In the genomic region with DNA sequence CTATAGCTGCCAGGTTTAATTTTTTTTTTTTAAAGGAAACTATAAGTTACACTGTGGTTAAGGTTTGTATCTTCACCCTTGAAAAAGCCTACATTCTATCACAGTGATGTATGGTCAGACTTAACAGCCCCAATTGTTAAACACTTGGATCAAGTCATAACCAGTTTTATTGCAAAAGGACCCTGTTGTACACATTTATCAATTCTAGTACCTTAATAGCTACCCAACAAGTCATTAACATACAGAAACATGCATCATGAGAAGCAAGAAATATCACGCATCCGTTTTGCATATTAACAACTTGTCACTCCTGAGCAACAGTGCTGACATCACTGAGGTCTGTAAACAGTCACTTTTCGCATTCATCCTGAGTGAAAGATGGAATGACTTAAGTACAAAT, we compare ENCODE assay signal across 8 cellular contexts.
DNase-seq lines count a peak whose midpoint lies in the region; ATAC-seq, FAIRE-seq and TF ChIP-seq lines count a peak whose summit lies in the region.
"Not testable (repeated sequence)": the region's sequence is repeated elsewhere in the genome, so short reads cannot be mapped to it uniquely, and the experiment has no call there.

No MANE protein-coding gene starts in this region.

- not testable (repeated sequence) for H3K9me3 Mint-ChIP-seq in CD4-positive, alpha-beta T cell; activated T-helper 17 cell treated with anti-CD3 and anti-CD28 coated beads, Interleukin-2, amount 50 U/mL, for 72 hours; effector memory CD8-positive, alpha-beta T cell; naive thymus-derived CD4-positive, alpha-beta T cell

- intact Hi-C loops in CD4-positive, alpha-beta T cell (cut with DNase I, micrococcal nuclease); GM12878 (cut with micrococcal nuclease; ENCODE audit: unreplicated experiment): not testable (repeated sequence)
- intact Hi-C loops in naive thymus-derived CD4-positive, alpha-beta T cell (cut with micrococcal nuclease): loop anchor here in 1 of 2 donors (2.0 kb wide), 1 partner anchor 22 kb away; no protein-coding TSS in a partner anchor

- not testable (repeated sequence) for H3K36me3 Mint-ChIP-seq in CD4-positive, alpha-beta T cell (ENCODE audit: low read depth); T-helper 17 cell (ENCODE audit: low read depth); activated T-helper 17 cell treated with anti-CD3 and anti-CD28 coated beads, Interleukin-2, amount 50 U/mL, for 72 hours (ENCODE audit: low read depth); effector memory CD8-positive, alpha-beta T cell (ENCODE audit: insufficient read depth); naive thymus-derived CD4-positive, alpha-beta T cell

- in situ Hi-C loops in GM12878 (cut with MboI): not testable (repeated sequence)

- not testable (repeated sequence) for H2AFZ ChIP-seq in GM12878 (ENCODE audit: control insufficient read depth, low read depth, low read length); osteoblast (ENCODE audit: low read length)

- H3K4me1 Mint-ChIP-seq in CD4-positive, alpha-beta T cell (ENCODE audit: low read depth): peaks cover 36% of the 10 kb centered on the region
- peaks cover 13% of the 10 kb centered on the region for H3K4me1 Mint-ChIP-seq in T-helper 17 cell
- not testable (repeated sequence) for H3K4me1 Mint-ChIP-seq in activated T-helper 17 cell treated with anti-CD3 and anti-CD28 coated beads, Interleukin-2, amount 50 U/mL, for 72 hours
- H3K4me1 Mint-ChIP-seq in effector memory CD8-positive, alpha-beta T cell (ENCODE audit: low read depth in 2 of 2): peaks cover 11 to 16% of the 10 kb centered on the region in 2 donors
- H3K4me1 Mint-ChIP-seq in naive thymus-derived CD4-positive, alpha-beta T cell: peaks cover 15 to 58% (median 46%) of the 10 kb centered on the region in 7 donors

- CTCF ChIA-PET in CD4-positive, alpha-beta T cell (lab: Charles Lee): not testable (repeated sequence)
- CTCF ChIA-PET in GM12878 (lab: Yijun Ruan, JAX): interaction anchor here (1.5 to 1.6 kb wide), 2 partner anchors 12 to 15 kb away, joined by 4 to 8 read pairs; no protein-coding TSS in a partner anchor
- CTCF ChIA-PET in naive thymus-derived CD4-positive, alpha-beta T cell (lab: Charles Lee): interaction anchor here (1.0 to 1.1 kb wide), 2 partner anchors 100 to 168 kb away, joined by 3 read pairs; partner anchors contain the start of gene RESF1

- H3K27ac ChIP-seq in CD4-positive, alpha-beta T cell (ENCODE audit: low read depth, low read length); GM12878 (ENCODE audit: control insufficient read depth, insufficient read depth); naive thymus-derived CD4-positive, alpha-beta T cell (ENCODE audit: low read depth, low read length); osteoblast (ENCODE audit: low read depth, low read length): not testable (repeated sequence)

- not testable (repeated sequence) for TF ChIP-seq POLR2A in GM12892 (IDR thresholded peaks at IDR 0.05; ENCODE audit: low read depth, low read length); GM12878 (IDR thresholded peaks at IDR 0.05; ENCODE audit: low read depth, low read length)

- POLR2A ChIA-PET in CD4-positive, alpha-beta T cell (lab: Charles Lee): interaction anchor here (1.1 to 1.5 kb wide), 2 partner anchors 169 to 170 kb away, joined by 3 to 4 read pairs; no protein-coding TSS in a partner anchor
- POLR2A ChIA-PET in GM12878 (lab: Charles Lee): interaction anchor here (0.6 to 0.8 kb wide), 2 partner anchors 11 to 12 kb away, joined by 3 read pairs; no protein-coding TSS in a partner anchor
- POLR2A ChIA-PET in naive thymus-derived CD4-positive, alpha-beta T cell (lab: Charles Lee): interaction anchor here (0.6 to 1.5 kb wide), 4 partner anchors 24 to 191 kb away, joined by 3 to 4 read pairs (median 4); partner anchors contain the start of gene RESF1

- not testable (repeated sequence) for H4K20me1 ChIP-seq in GM12878 (ENCODE audit: control insufficient read depth, insufficient read depth); osteoblast (ENCODE audit: insufficient read depth, low read length)

- H3K4me3 Mint-ChIP-seq in CD4-positive, alpha-beta T cell; T-helper 17 cell; activated T-helper 17 cell treated with anti-CD3 and anti-CD28 coated beads, Interleukin-2, amount 50 U/mL, for 72 hours: not testable (repeated sequence)
- peak overlapping the region; percentile 10 to 68 for H3K4me3 Mint-ChIP-seq in effector memory CD8-positive, alpha-beta T cell
- H3K4me3 Mint-ChIP-seq in naive thymus-derived CD4-positive, alpha-beta T cell: peak overlapping the region in 3 of 10 donors; percentile 45 to 75 (median 53)

- SMC1A ChIA-PET in GM12878 (lab: Charles Lee; ENCODE audit: uncharacterized antibody, unreplicated experiment): interaction anchor here (0.7 to 3.5 kb wide), 5 partner anchors 11 to 521 kb away, joined by 3 to 19 read pairs (median 4); no protein-coding TSS in a partner anchor

- peak; percentile 40 for FAIRE-seq in GM12892 (lab: Jason Lieb, UNC)
- peak; percentile 41 for FAIRE-seq in GM12878 (lab: Jason Lieb, UNC)

- BruUV-seq in GM12878 (replicated peaks; lab: Mats Ljungman, UMichigan): not testable (repeated sequence)

- not testable (repeated sequence) for ATAC-seq in CD4-positive, alpha-beta T cell (ENCODE audit: poor library complexity); T-helper 17 cell; GM12878; naive thymus-derived CD4-positive, alpha-beta T cell
- ATAC-seq in activated T-helper 17 cell treated with anti-CD3 and anti-CD28 coated beads, Interleukin-2, amount 50 U/mL, for 72 hours (replicated peaks): peak; percentile 34
- peak; percentile 51 for ATAC-seq in effector memory CD8-positive, alpha-beta T cell (replicated peaks)

- RAD21 ChIA-PET in GM12878 (lab: Charles Lee; ENCODE audit: unreplicated experiment): interaction anchor here (0.7 to 1.2 kb wide), 2 partner anchors 13 to 20 kb away, joined by 3 read pairs; no protein-coding TSS in a partner anchor

- DNase-seq in CD4-positive, alpha-beta T cell; GM12892 (ENCODE audit: insufficient read length); T-helper 17 cell; GM12878 (ENCODE audit: low read depth, low spot score); effector memory CD8-positive, alpha-beta T cell; naive thymus-derived CD4-positive, alpha-beta T cell: not testable (repeated sequence)
- DNase-seq in osteoblast (ENCODE audit: insufficient read length, low spot score, missing footprints): peak; percentile 63

- not testable (repeated sequence) for H3K9ac ChIP-seq in GM12878 (ENCODE audit: control insufficient read depth, insufficient read depth, low read length)

- not testable (repeated sequence) for H3K9me3 ChIP-seq in CD4-positive, alpha-beta T cell (ENCODE audit: control insufficient read depth, low read length); T-helper 17 cell (ENCODE audit: control insufficient read depth, low read length, poor library complexity, severe bottlenecking); GM12878 (replicated peaks; ENCODE audit: control insufficient read depth, insufficient read depth, low read length); naive thymus-derived CD4-positive, alpha-beta T cell (ENCODE audit: control insufficient read depth in 2 of 3, low read length in 3 of 3); osteoblast (ENCODE audit: low read depth, low read length)

- H3K4me2 ChIP-seq in GM12878 (ENCODE audit: control insufficient read depth, insufficient read depth); osteoblast (ENCODE audit: insufficient read depth, low read length): not testable (repeated sequence)

- not testable (repeated sequence) for H3K79me2 ChIP-seq in GM12878 (ENCODE audit: control insufficient read depth, insufficient read depth, low read length); osteoblast (ENCODE audit: insufficient read depth, low read length)

- not testable (repeated sequence) for TF ChIP-seq CTCF in CD4-positive, alpha-beta T cell (IDR thresholded peaks at IDR 0.05); GM12878 (IDR thresholded peaks at IDR 0.05 in 2 of 3, conservative IDR thresholded peaks at IDR 0.05 in 1 of 3; ENCODE audit: control insufficient read depth in 2 of 3, extremely low read depth in 1 of 3, insufficient read depth in 1 of 3, low read depth in 3 of 3, low read length in 3 of 3); osteoblast (IDR thresholded peaks at IDR 0.05; ENCODE audit: extremely low read depth, low read depth, low read length)

- H3K27me3 ChIP-seq in CD4-positive, alpha-beta T cell (ENCODE audit: control insufficient read depth, insufficient read depth, low read length); GM12878 (replicated peaks in 1 of 2; ENCODE audit: control insufficient read depth in 2 of 2, insufficient read depth in 2 of 2, low read length in 1 of 2); naive thymus-derived CD4-positive, alpha-beta T cell (ENCODE audit: control insufficient read depth in 2 of 2, insufficient read depth in 2 of 2, low read length in 2 of 2); osteoblast (ENCODE audit: insufficient read depth, low read length): not testable (repeated sequence)

- H3K4me1 ChIP-seq in GM12878 (ENCODE audit: control insufficient read depth, insufficient read depth, low read length); osteoblast (ENCODE audit: insufficient read depth, low read length): not testable (repeated sequence)
- H3K4me1 ChIP-seq in naive thymus-derived CD4-positive, alpha-beta T cell (ENCODE audit: control insufficient read depth in 2 of 2, insufficient read depth in 2 of 2, low read length in 2 of 2): peaks cover 13 to 20% of the 10 kb centered on the region in 2 donors

- not testable (repeated sequence) for H3K36me3 ChIP-seq in GM12878 (ENCODE audit: control insufficient read depth in 2 of 2, insufficient read depth in 2 of 2, low read length in 1 of 2); naive thymus-derived CD4-positive, alpha-beta T cell (ENCODE audit: control insufficient read depth in 2 of 3, insufficient read depth in 3 of 3, low read length in 3 of 3); osteoblast (ENCODE audit: insufficient read depth, low read length)

- peak overlapping the region; percentile 61 for H3K27ac Mint-ChIP-seq in CD4-positive, alpha-beta T cell
- peak overlapping the region; percentile 19 for H3K27ac Mint-ChIP-seq in T-helper 17 cell
- not testable (repeated sequence) for H3K27ac Mint-ChIP-seq in activated T-helper 17 cell treated with anti-CD3 and anti-CD28 coated beads, Interleukin-2, amount 50 U/mL, for 72 hours
- peak overlapping the region; percentile 42 to 82 for H3K27ac Mint-ChIP-seq in effector memory CD8-positive, alpha-beta T cell
- peak overlapping the region; percentile 9 to 87 (median 66) for H3K27ac Mint-ChIP-seq in naive thymus-derived CD4-positive, alpha-beta T cell

- TF ChIP-seq EP300 in GM12878 (IDR thresholded peaks at IDR 0.05; ENCODE audit: borderline replicate concordance in 1 of 2, control insufficient read depth in 1 of 2, low read depth in 2 of 2, low read length in 2 of 2): not testable (repeated sequence)

- not testable (repeated sequence) for TF ChIP-seq RAD21 in GM12878 (IDR thresholded peaks at IDR 0.05; ENCODE audit: insufficient read depth, low read depth, low read length)

- H3K27me3 Mint-ChIP-seq in CD4-positive, alpha-beta T cell; T-helper 17 cell; activated T-helper 17 cell treated with anti-CD3 and anti-CD28 coated beads, Interleukin-2, amount 50 U/mL, for 72 hours; effector memory CD8-positive, alpha-beta T cell; naive thymus-derived CD4-positive, alpha-beta T cell: not testable (repeated sequence)

- WGBS in GM12878 (ENCODE audit: insufficient coverage, insufficient replicate concordance, low lambda C conversion rate, missing lambda C conversion rate): 52% methylated on average over 3 of the region's 3 CpGs

- H3K4me3 ChIP-seq in GM12878; naive thymus-derived CD4-positive, alpha-beta T cell (ENCODE audit: low read length); osteoblast (ENCODE audit: insufficient read depth, low read length): not testable (repeated sequence)
